ENCODE assay signal across 29 cellular contexts in genomic region chr3:47265008-47265407, GRCh38.
"Had no signal": no experiment of that assay in that cellular context is flagged by ENCODE, and none has a peak within 500 bp of the region (broad histone marks: within the 10 kb centered on the region; RNA-seq: fewer than 3 reads in every experiment).

No MANE protein-coding gene starts in this region.

- FAIRE-seq: endothelial cell of umbilical vein, islet of Langerhans had no signal

- H3K4me1 ChIP-seq: gastroesophageal sphincter had no signal

- DNase-seq: dermis blood vessel endothelial cell; effector memory CD4-positive, alpha-beta T cell; foreskin keratinocyte; glutamatergic neuron; heart right ventricle; hippocampal formation; left cardiac atrium; left lung; mesendoderm; midbrain; naive thymus-derived CD4-positive, alpha-beta T cell; nucleus accumbens; psoas muscle; right cardiac atrium; sigmoid colon; stimulated activated CD4-positive, alpha-beta T cell treated with anti-CD3 and anti-CD28 coated beads, Interleukin-12 subunit alpha, Interleukin-12 subunit beta, amount 100 ng/mL, for 4 hours; stimulated activated CD4-positive, alpha-beta T cell treated with anti-CD3 and anti-CD28 coated beads, Interleukin-1b, Interleukin-23, amount 100 ng/mL, for 48 hours; stimulated activated CD4-positive, alpha-beta T cell treated with anti-CD3 and anti-CD28 coated beads, Interleukin-4, amount 100 ng/mL, for 24 hours; stimulated activated naive CD4-positive, alpha-beta T cell treated with Interleukin-2 at 50 U/mL for 16 hours; stomach; thyroid gland had no signal

- H3K27ac Mint-ChIP-seq: naive thymus-derived CD4-positive, alpha-beta T cell; nephron had no signal

- H3K4me3 ChIP-seq: coronary artery, esophagus muscularis mucosa, gastroesophageal sphincter, heart right ventricle, left lung, psoas muscle, sigmoid colon, skin epidermis, stomach, thyroid gland, vagina had no signal

- H3K9me3 ChIP-seq: esophagus muscularis mucosa, gastroesophageal sphincter, heart right ventricle, left lung, psoas muscle, sigmoid colon, stomach, thyroid gland, vagina had no signal

- ATAC-seq: foreskin keratinocyte; gastroesophageal sphincter; heart right ventricle; left cardiac atrium; left lung; naive thymus-derived CD4-positive, alpha-beta T cell; right cardiac atrium had no signal

- H3K4me3 Mint-ChIP-seq: naive thymus-derived CD4-positive, alpha-beta T cell; nephron had no signal

- H3K27me3 ChIP-seq: esophagus muscularis mucosa, foreskin keratinocyte, gastroesophageal sphincter, heart right ventricle, left lung, sigmoid colon, stomach, thyroid gland, vagina had no signal

- H3K9me3 Mint-ChIP-seq: naive thymus-derived CD4-positive, alpha-beta T cell; nephron had no signal

- H3K36me3 ChIP-seq: esophagus muscularis mucosa, heart right ventricle, left lung, sigmoid colon, stomach, thyroid gland, vagina had no signal

- H3K36me3 Mint-ChIP-seq: naive thymus-derived CD4-positive, alpha-beta T cell had no signal

- H3K27ac ChIP-seq: coronary artery, esophagus muscularis mucosa, foreskin keratinocyte, gastroesophageal sphincter, left lung, sigmoid colon, skin epidermis, stomach, thyroid gland, vagina had no signal
